In the genomic region with DNA sequence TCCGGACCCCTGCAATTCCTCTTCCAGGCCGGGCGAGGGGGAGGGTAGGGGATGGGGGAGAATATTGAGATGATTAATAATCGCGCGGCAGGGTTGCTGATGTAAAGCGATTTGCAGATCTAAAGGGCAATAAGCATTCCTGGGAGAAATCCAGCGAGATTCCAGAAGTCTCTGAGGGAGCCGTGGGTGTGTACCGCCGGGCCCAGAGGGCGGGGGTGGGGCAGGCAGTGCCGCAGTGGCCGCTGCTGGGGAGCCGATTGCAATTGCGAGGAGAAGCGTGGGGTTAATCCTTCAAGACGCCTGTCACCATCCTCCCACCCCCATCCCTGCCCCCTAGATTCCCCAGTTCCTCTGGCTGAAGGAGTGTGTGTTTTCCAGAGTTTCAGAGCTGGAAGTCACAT, we compare ENCODE assay signal across 8 cellular contexts. TPM values are rescaled to one million over a fixed set of nuclear protein-coding genes. Genes with fewer than 3 reads are reported as not detected.
DNase-seq lines count a peak whose midpoint lies in the region; ATAC-seq and TF ChIP-seq lines count a peak whose summit lies in the region.

No MANE protein-coding gene starts in this region.

- no peak overlapping the region for H2BK120ac ChIP-seq in trophoblast cell (ENCODE audit: insufficient read depth, low read length, poor library complexity)

- intact Hi-C loops in Calu3 (cut with micrococcal nuclease; ENCODE audit: unreplicated experiment), result loop anchor here (5.0 kb wide), 1 partner anchor 63 kb away; no protein-coding TSS in a partner anchor

- no peak overlapping the region for H2BK12ac ChIP-seq in trophoblast cell (ENCODE audit: low read length)

- no peak overlapping the region for H4K8ac ChIP-seq in trophoblast cell (ENCODE audit: low read depth, low read length)

- TF ChIP-seq CTCF in Calu3 (IDR thresholded peaks at IDR 0.05; ENCODE audit: unreplicated experiment), result no peak
- peak in 1 of 2 donors; percentile 4 for TF ChIP-seq CTCF in right atrium auricular region (IDR thresholded peaks at IDR 0.05)

- peaks cover 34% of the 10 kb centered on the region for H3K36me3 Mint-ChIP-seq in Calu3 (ENCODE audit: insufficient read depth, unreplicated experiment)

- H3K9ac ChIP-seq in trophoblast cell (ENCODE audit: low read length), result no peak overlapping the region

- no peaks in the 10 kb centered on the region for H3K27me3 Mint-ChIP-seq in Calu3 (ENCODE audit: unreplicated experiment)

- H3K4me3 Mint-ChIP-seq in Calu3 (ENCODE audit: low read depth, unreplicated experiment), result peak overlapping the region; percentile 60

- no peak for ATAC-seq in GM19467 (IDR thresholded peaks at IDR 0.05; ENCODE audit: unreplicated experiment)

- H3K4me2 ChIP-seq in trophoblast cell (ENCODE audit: low read length), result peak overlapping the region; percentile 97

- H2BK5ac ChIP-seq in trophoblast cell (ENCODE audit: low read depth, low read length, poor library complexity), result no peak overlapping the region

- H3K27ac Mint-ChIP-seq in Calu3 (ENCODE audit: unreplicated experiment), result peak overlapping the region; percentile 97

- H3K18ac ChIP-seq in trophoblast cell (ENCODE audit: low read length), result no peak overlapping the region

- H2AFZ ChIP-seq in trophoblast cell (ENCODE audit: insufficient read depth, low read length, poor library complexity), result no peak overlapping the region

- peaks cover 26% of the 10 kb centered on the region for H3K79me1 ChIP-seq in trophoblast cell (ENCODE audit: low read length)

- peaks cover 24% of the 10 kb centered on the region for H3K4me1 Mint-ChIP-seq in Calu3 (ENCODE audit: low read depth, unreplicated experiment)

- no peak overlapping the region for H2AK5ac ChIP-seq in trophoblast cell (ENCODE audit: low read length)

- no peak overlapping the region for H3K23ac ChIP-seq in trophoblast cell (ENCODE audit: low read length)

- no peaks in the 10 kb centered on the region for H3K9me3 Mint-ChIP-seq in Calu3 (ENCODE audit: low read depth, unreplicated experiment)

- no TSS peak for BruUV-seq in Calu3 (replicated peaks; lab: Mats Ljungman, UMichigan)

- H3K4me3 ChIP-seq in right atrium auricular region (peak overlapping the region; percentile 65 to 72), trophoblast cell (ENCODE audit: low read depth, low read length) (peak overlapping the region; percentile 73)

- H3K79me2 ChIP-seq in trophoblast cell (ENCODE audit: control insufficient read depth, insufficient read depth, low read length, poor library complexity), result peaks cover 1% of the 10 kb centered on the region

- no peaks in the 10 kb centered on the region for H3K36me3 ChIP-seq in right atrium auricular region
- no peaks in the 10 kb centered on the region for H3K36me3 ChIP-seq in trophoblast cell (ENCODE audit: control insufficient read depth in 1 of 2, insufficient read depth in 2 of 2, low read length in 2 of 2)

- CTCF ChIA-PET in Calu3 (lab: Charles Lee), result interaction anchor here (0.5 to 2.8 kb wide), 9 partner anchors 12 to 416 kb away, joined by 3 to 10 read pairs (median 4); no protein-coding TSS in a partner anchor

- H3K27ac ChIP-seq in right atrium auricular region (peak overlapping the region; percentile 96 to 99), trophoblast cell (ENCODE audit: low read depth, low read length) (peak overlapping the region; percentile 83)

- H3K27me3 ChIP-seq in right atrium auricular region (no peaks in the 10 kb centered on the region), trophoblast cell (ENCODE audit: insufficient read depth, low read length) (no peaks in the 10 kb centered on the region)

- no peak overlapping the region for H3K14ac ChIP-seq in trophoblast cell (ENCODE audit: low read length)

- H4K12ac ChIP-seq in trophoblast cell (ENCODE audit: low read depth, low read length), result no peak overlapping the region

- peak overlapping the region; percentile 84 for H4K91ac ChIP-seq in trophoblast cell (ENCODE audit: low read depth, low read length)

- peak overlapping the region; percentile 48 for H3K4ac ChIP-seq in trophoblast cell (ENCODE audit: low read depth, low read length)

- H3K9me3 ChIP-seq in right atrium auricular region (no peaks in the 10 kb centered on the region), trophoblast cell (ENCODE audit: insufficient read depth, low read depth, low read length) (no peaks in the 10 kb centered on the region)

- no CpG with 5 or more reads among the region's 18 CpGs for WGBS in trophoblast cell (ENCODE audit: extremely low coverage, insufficient coverage, insufficient read length)

- H3K4me1 ChIP-seq in right atrium auricular region, result peaks cover 0 to 29% of the 10 kb centered on the region in 2 donors
- H3K4me1 ChIP-seq in trophoblast cell (ENCODE audit: control insufficient read depth in 1 of 2, insufficient read depth in 2 of 2, low read length in 2 of 2), result peaks cover 14 to 18% of the 10 kb centered on the region in 2 experiments

- DNase-seq in Calu3, result peak; percentile 61
- DNase-seq in Kasumi-1 (lab: John Stamatoyannopoulos, UW), result peak; percentile 35 to 53
- peak; percentile 41 for DNase-seq in amniotic stem cell (lab: John Stamatoyannopoulos, UW)
- DNase-seq in right atrium auricular region (ENCODE audit: low spot score), result peak; percentile 82
- peak; percentile 71 to 84 for DNase-seq in trophoblast cell
- no peak for DNase-seq in stimulated activated CD4-positive, alpha-beta T cell treated with anti-CD3 and anti-CD28 coated beads, Interleukin-4, amount 100 ng/mL, for 24 hours
- no peak for DNase-seq in GF-D8 (lab: John Stamatoyannopoulos, UW)

RNA-seq across cellular contexts. Expression of a gene that starts 16.4 kb away (rescaled TPM):
- 149 and 183 TPM in 2 replicates for total RNA-seq in Calu3 (2022)
- 100 to 1,000 TPM; 232 to 555 TPM for total RNA-seq in right atrium auricular region
- 26.6 and 30.7 TPM in 2 replicates for polyA plus RNA-seq in trophoblast cell (2013)

Comparison
In these comparisons a context has a peak if more than half of its experiments do, and no peak if none do; other contexts are left out.
1. DNase-seq: peak in Calu3 (single experiment), Kasumi-1 (2 of 2), amniotic stem cell (single experiment), right atrium auricular region (single experiment) and trophoblast cell (2 of 2); none in stimulated activated CD4-positive, alpha-beta T cell treated with anti-CD3 and anti-CD28 coated beads, Interleukin-4, amount 100 ng/mL, for 24 hours (single experiment) and GF-D8 (single experiment).